3 cellular contexts compared by ENCODE assay signal in genomic region chr19:1054102-1055027, GRCh38.
A peak's percentile ranks its signal among the peaks of the same experiment; 100 is the strongest.
TF ChIP-seq lines count a peak whose summit lies in the region.

No MANE protein-coding gene starts in this region.

TF ChIP-seq in HEK293, 187 proteins besides CTCF, POLR2A, EP300 and RAD21:
- TF ChIP-seq IKZF3 (tag by site-specific recombination; IDR thresholded peaks at IDR 0.05) (no peak), ZNF121 (tag by site-specific recombination; IDR thresholded peaks at IDR 0.05) (no peak), ZNF518A (tag by site-specific recombination; conservative IDR thresholded peaks at IDR 0.05; ENCODE audit: low read depth) (no peak), ZNF16 (tag by site-specific recombination; IDR thresholded peaks at IDR 0.05; ENCODE audit: low read depth) (peak; percentile 96), ZNF580 (tag by site-specific recombination; IDR thresholded peaks at IDR 0.05) (0 out of 2 replicates have a peak, but pooled peaks have one; percentile 44), PRDM1 (tag by site-specific recombination; IDR thresholded peaks at IDR 0.05) (no peak), PATZ1 (tag by site-specific recombination; IDR thresholded peaks at IDR 0.05) (no peak), ZNF658 (tag by site-specific recombination; IDR thresholded peaks at IDR 0.05) (no peak), ZNF274 (IDR thresholded peaks at IDR 0.05; ENCODE audit: low read length) (no peak), ZNF274 (tag by site-specific recombination; IDR thresholded peaks at IDR 0.05; ENCODE audit: borderline replicate concordance) (no peak)

TF ChIP-seq in GM12878, 131 proteins besides CTCF, POLR2A, EP300 and RAD21:
- TF ChIP-seq IRF5 (IDR thresholded peaks at IDR 0.05; ENCODE audit: borderline replicate concordance) (no peak), STAT3 (IDR thresholded peaks at IDR 0.05; ENCODE audit: low read depth, low read length) (no peak), CBX3 (IDR thresholded peaks at IDR 0.05; ENCODE audit: borderline replicate concordance, low read depth) (no peak), JUND (IDR thresholded peaks at IDR 0.05; ENCODE audit: low read depth, low read length) (no peak), NR2F1 (conservative IDR thresholded peaks at IDR 0.05) (0 out of 2 replicates have a peak, but pooled peaks have one; percentile 7)
TF ChIP-seq in GM12878: peak in this region for 1.

TF ChIP-seq in GM23338, 12 proteins besides CTCF, POLR2A, EP300 and RAD21:
- TF ChIP-seq ZNF331 (CRISPR knock-in tag; IDR thresholded peaks at IDR 0.05; ENCODE audit: low read depth) (no peak), ETS1 (IDR thresholded peaks at IDR 0.05) (no peak), STAT1 (IDR thresholded peaks at IDR 0.05; ENCODE audit: unreplicated experiment) (no peak), EZH2 (IDR thresholded peaks at IDR 0.05; ENCODE audit: low read depth, unreplicated experiment) (no peak), CREB1 (CRISPR knock-in tag; IDR thresholded peaks at IDR 0.05; ENCODE audit: low read depth) (no peak), REST (IDR thresholded peaks at IDR 0.05; ENCODE audit: unreplicated experiment) (no peak), ZNF114 (CRISPR knock-in tag; IDR thresholded peaks at IDR 0.05) (no peak)
